29 cellular contexts compared by ENCODE assay signal in genomic region chr14:76902591-76902990, GRCh38.
DNase-seq lines count a peak whose midpoint lies in the region; ATAC-seq and TF ChIP-seq lines count a peak whose summit lies in the region.
"Had no signal": no experiment of that assay in that cellular context is flagged by ENCODE, and none has a peak within 500 bp of the region (broad histone marks: within the 10 kb centered on the region; RNA-seq: fewer than 3 reads in every experiment).

No MANE protein-coding gene starts in this region.

- H3K9me3 ChIP-seq in left ventricle myocardium inferior (replicated peaks) (no peaks in the 10 kb centered on the region), vagina (no peaks in the 10 kb centered on the region)
- H3K9me3 ChIP-seq: left lung, MG63, ovary, right atrium auricular region had no signal

- ATAC-seq in left ventricle myocardium superior (no peak), GM21717 (IDR thresholded peaks at IDR 0.05; ENCODE audit: unreplicated experiment) (no peak), sciatic nerve (no peak)
- ATAC-seq: activated T-helper 17 cell treated with anti-CD3 and anti-CD28 coated beads, Interleukin-2, amount 50 U/mL, for 72 hours; effector memory CD8-positive, alpha-beta T cell; HCT116; left lung; natural killer cell; stimulated activated naive B cell treated with anti-CD40 and anti-IgM and Interleukin-4, amounts not matched to agents 10 μg/mL and 1 μg/mL and 100 μg/mL, for 72 hours had no signal

- no peak overlapping the region for H3K9ac ChIP-seq in rectal smooth muscle tissue (ENCODE audit: low read length)

- intact Hi-C loops in left ventricle myocardium inferior (cut with micrococcal nuclease), result no loop called here
- intact Hi-C loops in left ventricle myocardium superior (cut with micrococcal nuclease), result no loop called here
- intact Hi-C loops in vagina (cut with DNase I), result no loop called here
- intact Hi-C loops in sciatic nerve (cut with DNase I), result no loop called here

- TF ChIP-seq POLR2A in vagina (IDR thresholded peaks at IDR 0.05), result no peak

- no peaks in the 10 kb centered on the region for H3K36me3 ChIP-seq in left ventricle myocardium inferior
- no peaks in the 10 kb centered on the region for H3K36me3 ChIP-seq in rectal smooth muscle tissue (ENCODE audit: control insufficient read depth, insufficient read depth, low read length)
- no peaks in the 10 kb centered on the region for H3K36me3 ChIP-seq in vagina
- H3K36me3 ChIP-seq: cardiac muscle cell, left lung, MG63, ovary, right atrium auricular region had no signal

- H3K27ac ChIP-seq in left ventricle myocardium inferior (replicated peaks) (peak overlapping the region; percentile 69), rectal smooth muscle tissue (ENCODE audit: low read depth, low read length) (peak overlapping the region; percentile 87), vagina (peak overlapping the region; percentile 79)
- H3K27ac ChIP-seq: cardiac muscle cell, left lung, ovary had no signal

- H3K4me1 ChIP-seq in left ventricle myocardium inferior (peaks cover 18% of the 10 kb centered on the region), rectal smooth muscle tissue (ENCODE audit: control insufficient read depth, insufficient read depth, low read length) (peaks cover 35% of the 10 kb centered on the region), vagina (peaks cover 58% of the 10 kb centered on the region)

- H3K27me3 ChIP-seq in left ventricle myocardium inferior (ENCODE audit: low read depth), result no peaks in the 10 kb centered on the region
- no peaks in the 10 kb centered on the region for H3K27me3 ChIP-seq in rectal smooth muscle tissue (ENCODE audit: control insufficient read depth, insufficient read depth, low read length)
- H3K27me3 ChIP-seq in vagina, result no peaks in the 10 kb centered on the region
- H3K27me3 ChIP-seq: cardiac muscle cell, left lung, MG63, ovary, right atrium auricular region had no signal

- DNase-seq in left ventricle myocardium inferior (no peak), left ventricle myocardium superior (no peak), fibroblast of gingiva (ENCODE audit: low read depth) (peak; percentile 19), vagina (ENCODE audit: extremely low spot score in 2 of 2) (no peak), NCI-H187 treated with DMSO at 0.1 percent for 48 hours (lab: John Stamatoyannopoulos, UW) (no peak), sciatic nerve (ENCODE audit: low spot score) (no peak)
- DNase-seq: activated CD4-positive, alpha-beta memory T cell treated with anti-CD3 and anti-CD28 coated beads, Interleukin-2, amount 10 ng/mL, durations not matched to agents 7 days and 5 days; activated CD4-positive, alpha-beta T cell treated with anti-CD3 and anti-CD28 coated beads for 1 hour; activated naive CD4-positive, alpha-beta T cell treated with anti-CD3 and anti-CD28 coated beads, Interleukin-2, amount 50 U/mL, for 16 hours; amygdala; cortex of kidney; DMS153; effector memory CD8-positive, alpha-beta T cell; KBM-7; left lung; MG63; natural killer cell; NCI-H2081; NCI-H226; ovary; stimulated activated CD4-positive, alpha-beta T cell treated with anti-CD3 and anti-CD28 coated beads, Interleukin-4, amount 100 ng/mL, for 4 hours; stimulated activated naive B cell treated with anti-CD40 and anti-IgM and Interleukin-4, amounts not matched to agents 10 μg/mL and 1 μg/mL and 100 μg/mL, for 72 hours; T-helper 1 cell had no signal

- H3K4me3 ChIP-seq in left ventricle myocardium inferior (no peak overlapping the region), rectal smooth muscle tissue (ENCODE audit: low read length) (no peak overlapping the region), vagina (no peak overlapping the region)
- H3K4me3 ChIP-seq: cardiac muscle cell, left lung, MG63, ovary, right atrium auricular region had no signal

- no peak for TF ChIP-seq CTCF in left ventricle myocardium inferior (IDR thresholded peaks at IDR 0.05; ENCODE audit: borderline replicate concordance)
- no peak for TF ChIP-seq CTCF in vagina (IDR thresholded peaks at IDR 0.05)
